In the genomic region with DNA sequence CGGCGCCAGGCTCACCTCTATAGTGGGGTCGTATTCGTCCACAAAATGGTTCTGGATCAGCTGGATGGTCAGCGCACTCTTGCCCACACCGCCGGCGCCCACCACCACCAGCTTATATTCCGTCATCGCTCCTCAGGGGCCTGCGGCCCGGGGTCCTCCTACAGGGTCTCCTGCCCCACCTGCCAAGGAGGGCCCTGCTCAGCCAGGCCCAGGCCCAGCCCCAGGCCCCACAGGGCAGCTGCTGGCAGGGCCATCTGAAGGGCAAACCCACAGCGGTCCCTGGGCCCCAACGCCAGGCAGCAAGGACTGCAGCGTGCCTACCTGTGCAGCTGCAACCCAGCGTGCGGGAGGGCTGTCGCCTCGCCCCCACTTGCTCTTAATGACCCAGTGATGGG, we compare ENCODE assay signal across 8 cellular contexts. TPM values are rescaled to one million over a fixed set of nuclear protein-coding genes. Genes with fewer than 3 reads are reported as not detected.
DNase-seq lines count a peak whose midpoint lies in the region; ATAC-seq and TF ChIP-seq lines count a peak whose summit lies in the region.

No MANE protein-coding gene starts in this region.

- H3K4me3 ChIP-seq in H7 (ENCODE audit: insufficient read depth, low read depth, low read length) = peak overlapping the region; percentile 87
- H3K4me3 ChIP-seq in right atrium auricular region = peak overlapping the region; percentile 70 to 88
- peak overlapping the region; percentile 50 to 83 (median 81) for H3K4me3 ChIP-seq in skeletal muscle tissue (ENCODE audit: low read length in 3 of 3)

- peak overlapping the region; percentile 71 for H3K4me3 Mint-ChIP-seq in activated CD8-positive, alpha-beta T cell treated with anti-CD3 and anti-CD28 coated beads, Interleukin-2, amount 10 ng/mL, durations not matched to agents 7 days and 5 days

- no peaks in the 10 kb centered on the region for H3K9me3 Mint-ChIP-seq in activated CD8-positive, alpha-beta T cell treated with anti-CD3 and anti-CD28 coated beads, Interleukin-2, amount 10 ng/mL, durations not matched to agents 7 days and 5 days (ENCODE audit: insufficient read depth)

- H3K36me3 Mint-ChIP-seq in activated CD8-positive, alpha-beta T cell treated with anti-CD3 and anti-CD28 coated beads, Interleukin-2, amount 10 ng/mL, durations not matched to agents 7 days and 5 days (ENCODE audit: low read depth) = peaks cover 2% of the 10 kb centered on the region

- no peak for DNase-seq in H7
- no peak for DNase-seq in activated CD8-positive, alpha-beta T cell treated with anti-CD3 and anti-CD28 coated beads, Interleukin-2, amount 10 ng/mL, durations not matched to agents 7 days and 5 days
- DNase-seq in right atrium auricular region (ENCODE audit: low spot score) = no peak
- DNase-seq in NAMALWA (ENCODE audit: low spot score) = no peak
- no peak for DNase-seq in superior temporal gyrus (ENCODE audit: extremely low spot score)

- peaks cover 3% of the 10 kb centered on the region for H3K36me3 ChIP-seq in H7 (replicated peaks; ENCODE audit: control insufficient read depth, insufficient read depth, low read length)
- peaks cover 25% of the 10 kb centered on the region for H3K36me3 ChIP-seq in right atrium auricular region
- peaks cover 18 to 25% (median 22%) of the 10 kb centered on the region in 3 donors for H3K36me3 ChIP-seq in skeletal muscle tissue (ENCODE audit: control insufficient read depth in 3 of 3, insufficient read depth in 3 of 3, low read length in 3 of 3)

- H3K27ac ChIP-seq in right atrium auricular region (peak overlapping the region in 1 of 2 donors; percentile 73), skeletal muscle tissue (ENCODE audit: low read depth, low read length) (peak overlapping the region; percentile 88)

- H3K4me1 ChIP-seq in right atrium auricular region = peaks cover 0 to 39% of the 10 kb centered on the region in 2 donors
- peaks cover 28 to 45% (median 41%) of the 10 kb centered on the region in 3 donors for H3K4me1 ChIP-seq in skeletal muscle tissue (ENCODE audit: control insufficient read depth in 3 of 3, insufficient read depth in 3 of 3, low read length in 3 of 3)

- TF ChIP-seq CTCF in right atrium auricular region (IDR thresholded peaks at IDR 0.05) = no peak

- H3K27ac Mint-ChIP-seq in activated CD8-positive, alpha-beta T cell treated with anti-CD3 and anti-CD28 coated beads, Interleukin-2, amount 10 ng/mL, durations not matched to agents 7 days and 5 days = peak overlapping the region; percentile 49

- POLR2A ChIA-PET in activated CD8-positive, alpha-beta T cell treated with anti-CD3 and anti-CD28 coated beads, Interleukin-2, amount 10 ng/mL, durations not matched to agents 7 days and 5 days (lab: Charles Lee) = interaction anchor here (1.2 kb wide), 1 partner anchor 84 kb away, joined by 3 read pairs; the partner anchor contains the start of gene PTDSS2

- no peak for ATAC-seq in activated CD8-positive, alpha-beta T cell treated with anti-CD3 and anti-CD28 coated beads, Interleukin-2, amount 10 ng/mL, durations not matched to agents 7 days and 5 days
- ATAC-seq in HG02763 (IDR thresholded peaks at IDR 0.05; ENCODE audit: unreplicated experiment) (no peak), HG03442 (IDR thresholded peaks at IDR 0.05; ENCODE audit: unreplicated experiment) (no peak)

- CTCF ChIA-PET in activated CD8-positive, alpha-beta T cell treated with anti-CD3 and anti-CD28 coated beads, Interleukin-2, amount 10 ng/mL, durations not matched to agents 7 days and 5 days (lab: Charles Lee) = interaction anchor here (1.9 kb wide), 1 partner anchor 15 kb away, joined by 7 read pairs; no protein-coding TSS in a partner anchor

- H3K4me1 Mint-ChIP-seq in activated CD8-positive, alpha-beta T cell treated with anti-CD3 and anti-CD28 coated beads, Interleukin-2, amount 10 ng/mL, durations not matched to agents 7 days and 5 days (ENCODE audit: low read depth) = peaks cover 26% of the 10 kb centered on the region

- H3K9ac ChIP-seq in skeletal muscle tissue (ENCODE audit: low read depth in 1 of 3, low read length in 3 of 3) = peak overlapping the region; percentile 84 to 93 (median 91)

- H3K9me3 ChIP-seq in right atrium auricular region = no peaks in the 10 kb centered on the region
- no peaks in the 10 kb centered on the region for H3K9me3 ChIP-seq in skeletal muscle tissue (ENCODE audit: control insufficient read depth in 3 of 3, low read length in 3 of 3)

- H3K27me3 ChIP-seq in H7 (ENCODE audit: control insufficient read depth, insufficient read depth, low read length) = peaks cover 11% of the 10 kb centered on the region
- no peaks in the 10 kb centered on the region for H3K27me3 ChIP-seq in right atrium auricular region
- H3K27me3 ChIP-seq in skeletal muscle tissue (ENCODE audit: control insufficient read depth in 3 of 3, insufficient read depth in 3 of 3, low read length in 3 of 3) = peaks cover 0 to 25% (median 19%) of the 10 kb centered on the region in 3 donors

- no peaks in the 10 kb centered on the region for H3K27me3 Mint-ChIP-seq in activated CD8-positive, alpha-beta T cell treated with anti-CD3 and anti-CD28 coated beads, Interleukin-2, amount 10 ng/mL, durations not matched to agents 7 days and 5 days (ENCODE audit: low read depth)

RNA-seq across cellular contexts. Expression of gene HRAS, which starts 1.2 kb away (rescaled TPM):
- total RNA-seq in H7 (2014; rRNA removed; shearing (Covaris generic)) = 27.1 and 57.9 TPM in 2 replicates
- 10 to 100 TPM; 58.7 to 68.9 TPM for total RNA-seq in activated CD8-positive, alpha-beta T cell treated with anti-CD3 and anti-CD28 coated beads, Interleukin-2, amount 10 ng/mL, durations not matched to agents 7 days and 5 days
- 10 to 100 TPM; 31.7 to 48.1 TPM for total RNA-seq in right atrium auricular region
- 63.2 TPM for total RNA-seq in skeletal muscle tissue

RNA-seq across cellular contexts. Expression of gene LRRC56, which starts 3.1 kb away (rescaled TPM):
- total RNA-seq in H7 (2014; rRNA removed; shearing (Covaris generic)) = 1.3 and 1.5 TPM in 2 replicates
- total RNA-seq in activated CD8-positive, alpha-beta T cell treated with anti-CD3 and anti-CD28 coated beads, Interleukin-2, amount 10 ng/mL, durations not matched to agents 7 days and 5 days = 1 to 10 TPM; 1.9 to 2.2 TPM
- under 1 TPM; 0.12 to 0.15 TPM for total RNA-seq in right atrium auricular region
- total RNA-seq in skeletal muscle tissue = under 0.01 TPM

RNA-seq across cellular contexts. Expression of gene LMNTD2, which starts 26.3 kb away (rescaled TPM):
- 2.7 and 4.0 TPM in 2 replicates for total RNA-seq in H7 (2014; rRNA removed; shearing (Covaris generic))
- total RNA-seq in activated CD8-positive, alpha-beta T cell treated with anti-CD3 and anti-CD28 coated beads, Interleukin-2, amount 10 ng/mL, durations not matched to agents 7 days and 5 days = under 1 TPM; 0.34 to 0.81 TPM
- total RNA-seq in right atrium auricular region (under 1 TPM; 0.33 to 0.86 TPM), skeletal muscle tissue (under 0.01 TPM)

RNA-seq across cellular contexts. Expression of gene RASSF7, which starts 26.6 kb away (rescaled TPM):
- 28.2 and 37.0 TPM in 2 replicates for total RNA-seq in H7 (2014; rRNA removed; shearing (Covaris generic))
- 10 to 100 TPM; 32.2 to 36.1 TPM for total RNA-seq in activated CD8-positive, alpha-beta T cell treated with anti-CD3 and anti-CD28 coated beads, Interleukin-2, amount 10 ng/mL, durations not matched to agents 7 days and 5 days
- total RNA-seq in right atrium auricular region (10 to 100 TPM in 1 of 2 donors, 1 to 10 TPM in 1; 8.5 to 13.0 TPM), skeletal muscle tissue (0.52 TPM)

RNA-seq across cellular contexts. Expression of gene RNH1, which starts 27.2 kb away (rescaled TPM):
- total RNA-seq in H7 (2014; rRNA removed; shearing (Covaris generic)) = 98.9 and 104 TPM in 2 replicates
- total RNA-seq in activated CD8-positive, alpha-beta T cell treated with anti-CD3 and anti-CD28 coated beads, Interleukin-2, amount 10 ng/mL, durations not matched to agents 7 days and 5 days = 100 to 1,000 TPM; 104 to 105 TPM
- total RNA-seq in right atrium auricular region = 100 to 1,000 TPM; 185 to 248 TPM
- 84.5 TPM for total RNA-seq in skeletal muscle tissue
